ENCODE assay signal across 17 cellular contexts in the genomic region with DNA sequence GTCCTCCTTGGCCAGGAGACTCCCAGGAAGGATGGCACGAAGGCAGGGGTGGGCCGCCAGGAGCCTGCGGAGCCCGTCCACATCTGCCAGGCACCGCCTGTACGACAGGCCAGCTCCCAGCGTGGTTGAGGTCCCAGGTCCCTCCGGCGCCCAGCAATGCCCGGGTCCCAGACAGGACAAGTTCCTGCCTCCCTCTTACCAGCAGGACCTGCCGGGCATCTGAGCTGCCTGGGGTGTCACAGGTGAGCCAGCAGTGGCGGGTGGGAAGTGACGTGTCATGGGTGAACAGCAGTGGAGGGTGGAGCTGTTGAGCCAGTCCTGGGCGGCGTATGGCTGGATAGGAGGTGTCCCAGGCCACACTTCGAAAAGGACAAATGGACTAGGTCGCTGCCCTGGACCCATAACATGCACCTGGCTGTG. TPM values are rescaled to one million over a fixed set of nuclear protein-coding genes. Genes with fewer than 3 reads are reported as not detected.
DNase-seq lines count a peak whose midpoint lies in the region; ATAC-seq, FAIRE-seq and TF ChIP-seq lines count a peak whose summit lies in the region.
"Had no signal": no experiment of that assay in that cellular context is flagged by ENCODE, and none has a peak within 500 bp of the region (broad histone marks: within the 10 kb centered on the region; RNA-seq: fewer than 3 reads in every experiment).

No MANE protein-coding gene starts in this region.

- TF ChIP-seq CTCF in K562 (IDR thresholded peaks at IDR 0.05 in 2 of 3, conservative IDR thresholded peaks at IDR 0.05 in 1 of 3; ENCODE audit: insufficient read depth in 2 of 3, low read depth in 1 of 3, low read length in 3 of 3): 0 out of 6 replicates have a peak, but pooled peaks have one; percentile 14 to 24 (median 23)

- BruUV-seq in K562 (replicated peaks; lab: Mats Ljungman, UMichigan): no TSS peak

- no peaks in the 10 kb centered on the region for H3K4me1 Mint-ChIP-seq in stimulated activated naive CD8-positive, alpha-beta T cell treated with anti-CD3 and anti-CD28 coated beads, Interleukin-15, amount 100 ng/mL, for 72 hours
- H3K4me1 Mint-ChIP-seq in activated T-helper 2 cell treated with anti-CD3 and anti-CD28 coated beads, Interferon-gamma antibody, Interleukin-2, Interleukin-4, amounts not matched to agents 10 μg/mL and 5 μg/mL and 100 μg/mL, durations not matched to agents 14 hours and 24 hours and 36 hours (ENCODE audit: low read depth): no peaks in the 10 kb centered on the region
- H3K4me1 Mint-ChIP-seq: mesothelial cell of epicardium, T-helper 17 cell had no signal

- peak overlapping the region in 1 of 2 experiments; percentile 9; a peak in 2 of 4 replicates for H3K9ac ChIP-seq in K562 (ENCODE audit: insufficient read depth in 1 of 2, low read depth in 2 of 2, low read length in 2 of 2)

- H3K27ac Mint-ChIP-seq in stimulated activated naive CD8-positive, alpha-beta T cell treated with anti-CD3 and anti-CD28 coated beads, Interleukin-15, amount 100 ng/mL, for 72 hours: no peak overlapping the region
- H3K27ac Mint-ChIP-seq in activated T-helper 2 cell treated with anti-CD3 and anti-CD28 coated beads, Interferon-gamma antibody, Interleukin-2, Interleukin-4, amounts not matched to agents 10 μg/mL and 5 μg/mL and 100 μg/mL, durations not matched to agents 14 hours and 24 hours and 36 hours: no peak overlapping the region
- H3K27ac Mint-ChIP-seq: HFFc6, mesothelial cell of epicardium, progenitor cell of endocrine pancreas, T-helper 17 cell had no signal

- H3K4me2 ChIP-seq in K562 (ENCODE audit: insufficient read depth, low read length): no peak overlapping the region

- CTCF ChIA-PET in K562 (lab: Yijun Ruan, JAX; ENCODE audit: low intra/inter-chr PET ratio): interaction anchor here (0.6 kb wide), 1 partner anchor 11 kb away, joined by 3 read pairs; no protein-coding TSS in a partner anchor

- intact Hi-C loops in K562 (cut with micrococcal nuclease) (no loop called here), aorta (cut with DNase I) (no loop called here)
- intact Hi-C loops in activated T-helper 2 cell treated with anti-CD3 and anti-CD28 coated beads, Interferon-gamma antibody, Interleukin-2, Interleukin-4, amounts not matched to agents 10 μg/mL and 5 μg/mL and 100 μg/mL, durations not matched to agents 14 hours and 24 hours and 36 hours (cut with micrococcal nuclease): no loop called here

- H3K4me3 ChIP-seq in K562 (no peak overlapping the region), aorta (ENCODE audit: low read length in 2 of 2) (no peak overlapping the region)
- H3K4me3 ChIP-seq: cardiac muscle cell had no signal

- no peaks in the 10 kb centered on the region for H3K36me3 Mint-ChIP-seq in activated T-helper 2 cell treated with anti-CD3 and anti-CD28 coated beads, Interferon-gamma antibody, Interleukin-2, Interleukin-4, amounts not matched to agents 10 μg/mL and 5 μg/mL and 100 μg/mL, durations not matched to agents 14 hours and 24 hours and 36 hours (ENCODE audit: low read depth)
- H3K36me3 Mint-ChIP-seq: mesothelial cell of epicardium had no signal

- no peak; a peak in 1 of 4 replicates for TF ChIP-seq RAD21 in K562 (CRISPR knock-in tag; conservative IDR thresholded peaks at IDR 0.05 in 1 of 2, IDR thresholded peaks at IDR 0.05 in 1 of 2)

- no peak for DNase-seq in stimulated activated naive CD8-positive, alpha-beta T cell treated with anti-CD3 and anti-CD28 coated beads, Interleukin-15, amount 100 ng/mL, for 72 hours
- DNase-seq in stimulated activated naive CD8-positive, alpha-beta T cell treated with anti-CD3 and anti-CD28 coated beads, Interleukin-15, Interleukin-2, amounts not matched to agents 100 U/mL and 50 U/mL, for 24 hours: no peak
- DNase-seq in K562 (ENCODE audit: extremely low read depth in 1 of 4, low spot score in 3 of 4) (peak; percentile 53 to 59 (median 53)), left kidney (ENCODE audit: low read depth, low spot score) (peak; percentile 71), aorta (peak; percentile 42 to 68), hippocampal formation (lab: John Stamatoyannopoulos, UW) (no peak)
- DNase-seq in activated CD4-positive, alpha-beta T cell treated with anti-CD3 and anti-CD28 coated beads for 48 hours: no peak
- no peak for DNase-seq in activated T-helper 2 cell treated with anti-CD3 and anti-CD28 coated beads, Interferon-gamma antibody, Interleukin-2, Interleukin-4, amounts not matched to agents 10 μg/mL and 5 μg/mL and 100 μg/mL, durations not matched to agents 14 hours and 24 hours and 36 hours (ENCODE audit: low spot score)
- DNase-seq: activated CD4-positive, alpha-beta T cell treated with anti-CD3 and anti-CD28 coated beads, Interleukin-2, amount 50 U/mL, for 4 hours; erythroblast; HFFc6; NCI-H1105 treated with DMSO at 0.1 percent for 48 hours; NK-92 treated with Interleukin-12 subunit alpha and Interleukin-12 subunit beta, amount 100 ng/mL, for 24 hours; T-helper 17 cell had no signal

- peaks cover 14% of the 10 kb centered on the region for H3K27me3 Mint-ChIP-seq in stimulated activated naive CD8-positive, alpha-beta T cell treated with anti-CD3 and anti-CD28 coated beads, Interleukin-15, amount 100 ng/mL, for 72 hours
- H3K27me3 Mint-ChIP-seq in activated T-helper 2 cell treated with anti-CD3 and anti-CD28 coated beads, Interferon-gamma antibody, Interleukin-2, Interleukin-4, amounts not matched to agents 10 μg/mL and 5 μg/mL and 100 μg/mL, durations not matched to agents 14 hours and 24 hours and 36 hours (ENCODE audit: low read depth): no peaks in the 10 kb centered on the region

- 46% methylated on average over 13 of the region's 17 CpGs for WGBS in K562 (ENCODE audit: insufficient coverage, low coverage, missing lambda C conversion rate)
- 75 to 79% methylated on average over 14 to 17 of the region's 17 CpGs for WGBS in aorta, 2 donors

- no peak for TF ChIP-seq EP300 in K562 (IDR thresholded peaks at IDR 0.05; ENCODE audit: low read length)

- peak overlapping the region; percentile 55; the same call in 1 of the 2 replicates for H2AFZ ChIP-seq in K562 (ENCODE audit: low read depth, low read length)

- H3K27ac ChIP-seq in K562 (ENCODE audit: extremely low read depth, low read depth, low read length) (no peak overlapping the region), aorta (ENCODE audit: low read depth in 1 of 2, low read length in 2 of 2) (no peak overlapping the region)
- H3K27ac ChIP-seq: cardiac muscle cell had no signal

- H3K4me1 ChIP-seq in K562 (replicated peaks in 1 of 2; ENCODE audit: control insufficient read depth in 2 of 2, insufficient read depth in 2 of 2, low read length in 2 of 2): peaks cover 0 to 39% of the 10 kb centered on the region in 2 experiments; a peak in 2 of 5 replicates
- no peaks in the 10 kb centered on the region for H3K4me1 ChIP-seq in aorta (ENCODE audit: control insufficient read depth in 1 of 2, insufficient read depth in 2 of 2, low read length in 2 of 2)

- no peak overlapping the region for H3K4me3 Mint-ChIP-seq in stimulated activated naive CD8-positive, alpha-beta T cell treated with anti-CD3 and anti-CD28 coated beads, Interleukin-15, amount 100 ng/mL, for 72 hours
- H3K4me3 Mint-ChIP-seq in activated T-helper 2 cell treated with anti-CD3 and anti-CD28 coated beads, Interferon-gamma antibody, Interleukin-2, Interleukin-4, amounts not matched to agents 10 μg/mL and 5 μg/mL and 100 μg/mL, durations not matched to agents 14 hours and 24 hours and 36 hours (ENCODE audit: low read depth): no peak overlapping the region
- H3K4me3 Mint-ChIP-seq: HFFc6, mesothelial cell of epicardium, T-helper 17 cell had no signal

- no peaks in the 10 kb centered on the region for H3K36me3 ChIP-seq in K562 (ENCODE audit: control insufficient read depth, insufficient read depth, low read length)
- no peaks in the 10 kb centered on the region for H3K36me3 ChIP-seq in aorta (ENCODE audit: control insufficient read depth in 1 of 2, insufficient read depth in 2 of 2, low read length in 1 of 2)
- H3K36me3 ChIP-seq: cardiac muscle cell had no signal

- no peak for TF ChIP-seq POLR2A in K562 (conservative IDR thresholded peaks at IDR 0.05)

- no peaks in the 10 kb centered on the region for H3K79me2 ChIP-seq in K562 (ENCODE audit: control insufficient read depth, insufficient read depth, low read length)

- POLR2A ChIA-PET in K562 (lab: Yijun Ruan, JAX): interaction anchor here (1.2 to 1.4 kb wide), 2 partner anchors 12 to 14 kb away, joined by 3 to 6 read pairs; no protein-coding TSS in a partner anchor

- no peaks in the 10 kb centered on the region for H3K9me3 Mint-ChIP-seq in stimulated activated naive CD8-positive, alpha-beta T cell treated with anti-CD3 and anti-CD28 coated beads, Interleukin-15, amount 100 ng/mL, for 72 hours
- no peaks in the 10 kb centered on the region for H3K9me3 Mint-ChIP-seq in activated T-helper 2 cell treated with anti-CD3 and anti-CD28 coated beads, Interferon-gamma antibody, Interleukin-2, Interleukin-4, amounts not matched to agents 10 μg/mL and 5 μg/mL and 100 μg/mL, durations not matched to agents 14 hours and 24 hours and 36 hours
- H3K9me3 Mint-ChIP-seq: HFFc6, mesothelial cell of epicardium had no signal

- H3K27me3 ChIP-seq in K562 (ENCODE audit: control insufficient read depth in 2 of 2, insufficient read depth in 2 of 2, low read length in 2 of 2): no peaks in the 10 kb centered on the region
- H3K27me3 ChIP-seq in aorta (ENCODE audit: control insufficient read depth in 1 of 2, insufficient read depth in 2 of 2, low read length in 1 of 2): no peaks in the 10 kb centered on the region
- H3K27me3 ChIP-seq: cardiac muscle cell had no signal

- H3K9me3 ChIP-seq in K562 (replicated peaks; ENCODE audit: control insufficient read depth, insufficient read depth, low read depth, low read length) (no peaks in the 10 kb centered on the region), aorta (ENCODE audit: control insufficient read depth, low read length) (no peaks in the 10 kb centered on the region)

- no peaks in the 10 kb centered on the region for H4K20me1 ChIP-seq in K562 (replicated peaks; ENCODE audit: control insufficient read depth, insufficient read depth, low read length)

- in situ Hi-C loops in K562 (cut with MboI): no loop called here

- no peak for FAIRE-seq in K562 (lab: Jason Lieb, UNC)

- ATAC-seq in stimulated activated naive CD8-positive, alpha-beta T cell treated with anti-CD3 and anti-CD28 coated beads, Interleukin-15, amount 100 ng/mL, for 72 hours: peak; percentile 47
- no peak for ATAC-seq in stimulated activated naive CD8-positive, alpha-beta T cell treated with anti-CD3 and anti-CD28 coated beads, Interleukin-15, Interleukin-2, amounts not matched to agents 100 U/mL and 50 U/mL, for 24 hours
- ATAC-seq in K562 (peak; percentile 84), aorta (ENCODE audit: low FRiP score) (no peak)
- ATAC-seq: T-helper 17 cell had no signal

- H3K9me1 ChIP-seq in K562 (ENCODE audit: control insufficient read depth, insufficient read depth, low read length): no peaks in the 10 kb centered on the region

RNA-seq across cellular contexts. Expression of a gene that starts 15.7 kb away (rescaled TPM):
- 32.5 and 87.9 TPM in 2 replicates for total RNA-seq in K562 (2011; cell fraction: chromatin; rRNA removed; ENCODE audit: low replicate concordance)
- 48.6 and 57.5 TPM in 2 replicates for total RNA-seq in K562 (2011; cell fraction: nucleolus; rRNA removed)
- total RNA-seq in K562 (2011; cell fraction: nucleoplasm; rRNA removed): 39.0 and 40.6 TPM in 2 replicates
- total RNA-seq in K562 (2014; rRNA removed): 11.1 and 13.9 TPM in 2 replicates
- 2.1 and 2.6 TPM in 2 replicates for total RNA-seq in K562 (2014; rRNA removed; fragmentation: Illumina TruSeq; extraction: Trizol)
- total RNA-seq in K562 (2015; rRNA removed; fragmentation: Illumina TruSeq; extraction: Trizol): 5.0 and 6.5 TPM in 2 replicates
- 20.8 and 26.9 TPM in 2 replicates for total RNA-seq in K562 (2021)
- polyA plus RNA-seq in K562 (2011; rRNA removed): 4.4 and 11.8 TPM in 2 replicates
- 8.6 and 8.8 TPM in 2 replicates for polyA plus RNA-seq in K562 (2011; cell fraction: cytosol; rRNA removed)
- 112 and 139 TPM in 2 replicates for polyA plus RNA-seq in K562 (2011; cell fraction: nucleus; rRNA removed)
- 14.4 and 22.5 TPM in 2 replicates for polyA plus RNA-seq in K562 (2012)
- polyA plus RNA-seq in K562 (2014; fragmentation: Illumina TruSeq; extraction: Trizol): 5.5 and 6.8 TPM in 2 replicates
- polyA plus RNA-seq in K562 (2014; fragmentation: Nextera tagmentation; extraction: Ambion mirVana): under 1 TPM; 0.14 to 0.24 TPM
- polyA plus RNA-seq in K562 (2014; rRNA removed): 17.2 and 23.3 TPM in 2 replicates
- polyA minus RNA-seq in K562 (2011; rRNA and poly(A)+ RNA removed): 0.72 and 2.7 TPM in 2 replicates
- 6.8 and 8.7 TPM in 2 replicates for polyA minus RNA-seq in K562 (2011; cell fraction: cytosol; rRNA and poly(A)+ RNA removed)
- polyA minus RNA-seq in K562 (2011; cell fraction: nucleus; rRNA and poly(A)+ RNA removed): 12.7 and 15.3 TPM in 2 replicates
- total RNA-seq in aorta: 10 to 100 TPM; 22.8 to 49.3 TPM
- 10 to 100 TPM in 1 of 2 donors, 1 to 10 TPM in 1; 3.9 to 16.8 TPM for polyA plus RNA-seq in aorta
- total RNA-seq in activated T-helper 2 cell treated with anti-CD3 and anti-CD28 coated beads, Interferon-gamma antibody, Interleukin-2, Interleukin-4, amounts not matched to agents 10 μg/mL and 5 μg/mL and 100 μg/mL, durations not matched to agents 14 hours and 24 hours and 36 hours: 0.90 and 0.91 TPM in 2 replicates

Comparison
In these comparisons a context has a peak if more than half of its experiments do, and no peak if none do; other contexts are left out.
1. ATAC-seq: peak in stimulated activated naive CD8-positive, alpha-beta T cell treated with anti-CD3 and anti-CD28 coated beads, Interleukin-15, amount 100 ng/mL, for 72 hours (single experiment) and K562 (single experiment); none in stimulated activated naive CD8-positive, alpha-beta T cell treated with anti-CD3 and anti-CD28 coated beads, Interleukin-15, Interleukin-2, amounts not matched to agents 100 U/mL and 50 U/mL, for 24 hours (single experiment) and aorta (single experiment).
2. DNase-seq: peak in K562 (4 of 4), left kidney (single experiment) and aorta (2 of 2); none in stimulated activated naive CD8-positive, alpha-beta T cell treated with anti-CD3 and anti-CD28 coated beads, Interleukin-15, amount 100 ng/mL, for 72 hours (0 of 2), stimulated activated naive CD8-positive, alpha-beta T cell treated with anti-CD3 and anti-CD28 coated beads, Interleukin-15, Interleukin-2, amounts not matched to agents 100 U/mL and 50 U/mL, for 24 hours (single experiment), activated CD4-positive, alpha-beta T cell treated with anti-CD3 and anti-CD28 coated beads for 48 hours (single experiment), activated T-helper 2 cell treated with anti-CD3 and anti-CD28 coated beads, Interferon-gamma antibody, Interleukin-2, Interleukin-4, amounts not matched to agents 10 μg/mL and 5 μg/mL and 100 μg/mL, durations not matched to agents 14 hours and 24 hours and 36 hours (single experiment) and hippocampal formation (0 of 2).